Comparison of ENCODE assay signal across 15 cellular contexts in the genomic region with DNA sequence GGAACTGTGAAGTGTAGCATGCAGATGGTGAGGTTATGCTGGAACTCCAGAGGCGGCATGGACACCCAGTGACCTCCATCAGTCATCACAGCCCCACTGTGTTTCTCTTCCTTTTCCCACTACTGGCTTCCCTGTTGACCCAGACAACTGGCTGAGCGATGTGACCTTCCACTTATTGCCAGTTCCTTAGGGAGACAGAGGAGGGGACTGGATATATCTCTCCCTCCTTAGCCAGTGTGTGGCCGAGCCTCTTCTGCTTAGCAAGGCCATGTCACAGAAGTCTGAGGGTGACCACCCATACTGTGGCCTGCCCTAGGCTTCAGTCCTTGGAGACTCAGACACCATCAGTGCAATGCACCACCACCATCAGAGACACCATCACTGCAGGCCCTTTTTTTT. TPM values are rescaled to one million over a fixed set of nuclear protein-coding genes. Genes with fewer than 3 reads are reported as not detected.
"Had no signal": no experiment of that assay in that cellular context is flagged by ENCODE, and none has a peak within 500 bp of the region (broad histone marks: within the 10 kb centered on the region; RNA-seq: fewer than 3 reads in every experiment).

No MANE protein-coding gene starts in this region.

- FAIRE-seq: astrocyte, endometrium had no signal

- H3K4me3 Mint-ChIP-seq: nephron progenitor cell had no signal

- H3K27me3 ChIP-seq: hepatocyte, right lobe of liver had no signal

- H3K27ac ChIP-seq: hepatocyte had no signal

- H3K9me3 ChIP-seq: psoas muscle, right lobe of liver had no signal

- H3K9me3 Mint-ChIP-seq: activated T-helper 1 cell treated with anti-CD3 and anti-CD28 coated beads, Interleukin-12 subunit alpha, Interleukin-12 subunit beta, Interleukin-2, Interleukin-4 antibody, amounts not matched to agents 30 ng/mL and 10 ng/mL and 1 ng/mL, durations not matched to agents 14 hours and 24 hours and 36 hours; nephron progenitor cell had no signal

RNA-seq across cellular contexts. Expression of gene GMCL2, which starts 48.4 kb away (rescaled TPM):
- total RNA-seq: activated T-helper 1 cell treated with anti-CD3 and anti-CD28 coated beads, Interleukin-12 subunit alpha, Interleukin-12 subunit beta, Interleukin-2, Interleukin-4 antibody, amounts not matched to agents 30 ng/mL and 10 ng/mL and 1 ng/mL, durations not matched to agents 14 hours and 24 hours and 36 hours; astrocyte; bronchial epithelial cell; hepatocyte; liver; osteocyte; psoas muscle; right lobe of liver; T-helper 1 cell treated with Interleukin-12 subunit alpha and Interleukin-12 subunit beta and Interleukin-4 antibody, amounts not matched to agents 30 ng/mL and 1 ng/mL, for 36 hours had no signal
- polyA plus RNA-seq: adipose tissue, esophagus, hepatocyte, keratinocyte, liver, psoas muscle, urinary bladder had no signal
